In genomic region chr15:43150171-43150929, GRCh38 we compare ENCODE assay signal across 11 cellular contexts. TPM values are rescaled to one million over a fixed set of nuclear protein-coding genes. Genes with fewer than 3 reads are reported as not detected.
A peak's percentile ranks its signal among the peaks of the same experiment; 100 is the strongest.
DNase-seq lines count a peak whose midpoint lies in the region; ATAC-seq and TF ChIP-seq lines count a peak whose summit lies in the region.
"Had no signal": no experiment of that assay in that cellular context is flagged by ENCODE, and none has a peak within 500 bp of the region (broad histone marks: within the 10 kb centered on the region; RNA-seq: fewer than 3 reads in every experiment).

No MANE protein-coding gene starts in this region.

- H3K27me3 ChIP-seq in GM23338 (ENCODE audit: insufficient read depth) (no peaks in the 10 kb centered on the region), RWPE2 (ENCODE audit: insufficient read depth, poor library complexity, severe bottlenecking) (no peaks in the 10 kb centered on the region)

- no peaks in the 10 kb centered on the region for H3K9me3 Mint-ChIP-seq in GM23338

- peaks cover 2% of the 10 kb centered on the region for H3K27me3 Mint-ChIP-seq in GM23338 (ENCODE audit: insufficient read depth, low read depth, poor library complexity)

- DNase-seq in GM23338 (ENCODE audit: low spot score) (peak; percentile 24), RWPE2 (ENCODE audit: low spot score) (peak; percentile 94), fibroblast of gingiva (ENCODE audit: low read depth) (peak; percentile 91), skeletal muscle cell (ENCODE audit: low read depth) (peak; percentile 79), sciatic nerve (ENCODE audit: low spot score) (no peak), NOMO-1 (lab: John Stamatoyannopoulos, UW; ENCODE audit: unreplicated experiment in 2 of 2) (no peak)
- no peak for DNase-seq in stimulated activated CD4-positive, alpha-beta T cell treated with anti-CD3 and anti-CD28 coated beads, Interleukin-4, amount 100 ng/mL, for 24 hours
- DNase-seq: amygdala, GDM1, NCI-H82 had no signal

- no peak overlapping the region; the same call in 1 of the 2 replicates for H3K27ac Mint-ChIP-seq in GM23338

- H2AFZ ChIP-seq in GM23338: no peak overlapping the region

- intact Hi-C loops in sciatic nerve (cut with DNase I): no loop called here

- H3K4me3 ChIP-seq in GM23338 (no peak overlapping the region), RWPE2 (ENCODE audit: severe bottlenecking) (no peak overlapping the region), skeletal muscle cell (ENCODE audit: low read depth, low read length) (no peak overlapping the region)

- H3K36me3 Mint-ChIP-seq in GM23338 (ENCODE audit: low read depth): no peaks in the 10 kb centered on the region

- ATAC-seq in GM23338 (no peak), RWPE2 (ENCODE audit: low read depth) (peak; percentile 99), sciatic nerve (no peak), HG02970 (IDR thresholded peaks at IDR 0.05; ENCODE audit: low FRiP score, unreplicated experiment) (no peak)

- H3K4me2 ChIP-seq in GM23338: no peak overlapping the region

- 0 out of 2 replicates have a peak overlapping the region, but pooled peaks have one; percentile 7 for H3K27ac ChIP-seq in GM23338 (ENCODE audit: low read depth)
- H3K27ac ChIP-seq in RWPE2 (ENCODE audit: poor library complexity, severe bottlenecking): peak overlapping the region; percentile 95

- no peaks in the 10 kb centered on the region for H3K79me2 ChIP-seq in GM23338 (replicated peaks; ENCODE audit: insufficient read depth)

- H3K9me2 ChIP-seq in GM23338 (ENCODE audit: insufficient read depth): no peaks in the 10 kb centered on the region

- no peaks in the 10 kb centered on the region for H3K4me1 Mint-ChIP-seq in GM23338

- TF ChIP-seq CTCF in GM23338 (conservative IDR thresholded peaks at IDR 0.05; ENCODE audit: low read depth in 2 of 2) (no peak), RWPE2 (IDR thresholded peaks at IDR 0.05; ENCODE audit: poor library complexity, severe bottlenecking) (no peak)

- H3F3A ChIP-seq in GM23338 (replicated peaks; ENCODE audit: low read depth): no peaks in the 10 kb centered on the region

- no peaks in the 10 kb centered on the region for H4K20me1 ChIP-seq in GM23338 (replicated peaks; ENCODE audit: insufficient read depth)

- no peaks in the 10 kb centered on the region for H3K9me3 ChIP-seq in RWPE2 (ENCODE audit: severe bottlenecking)

- H3K36me3 ChIP-seq in GM23338 (ENCODE audit: insufficient read depth): no peaks in the 10 kb centered on the region; the same call in 1 of the 2 replicates
- H3K36me3 ChIP-seq in RWPE2 (ENCODE audit: low read depth): peaks cover 67% of the 10 kb centered on the region

- no peaks in the 10 kb centered on the region for H3K4me1 ChIP-seq in GM23338 (ENCODE audit: insufficient read depth)
- peaks cover 18% of the 10 kb centered on the region for H3K4me1 ChIP-seq in RWPE2 (ENCODE audit: insufficient read depth, poor library complexity, severe bottlenecking)

- no peak overlapping the region for H3K4me3 Mint-ChIP-seq in GM23338

TF ChIP-seq in GM23338, 12 proteins besides CTCF, POLR2A, EP300 and RAD21:
- TF ChIP-seq ZNF331 (CRISPR knock-in tag; IDR thresholded peaks at IDR 0.05; ENCODE audit: low read depth) (no peak), STAT1 (IDR thresholded peaks at IDR 0.05; ENCODE audit: unreplicated experiment) (no peak), CREB1 (CRISPR knock-in tag; IDR thresholded peaks at IDR 0.05; ENCODE audit: low read depth) (no peak), NANOG (IDR thresholded peaks at IDR 0.05; ENCODE audit: borderline replicate concordance) (no peak), EZH2 (IDR thresholded peaks at IDR 0.05; ENCODE audit: low read depth, unreplicated experiment) (no peak), ZNF462 (CRISPR knock-in tag; IDR thresholded peaks at IDR 0.05) (no peak), JUNB (IDR thresholded peaks at IDR 0.05; ENCODE audit: unreplicated experiment) (no peak), ETS1 (IDR thresholded peaks at IDR 0.05) (no peak)
TF ChIP-seq in GM23338: peak in this region for 0.

RNA-seq across cellular contexts. Expression of gene TMEM62, which starts 17.0 kb away (rescaled TPM):
- total RNA-seq in GM23338 (2014; rRNA removed; shearing (Covaris generic)): 14.3 and 16.5 TPM in 2 replicates
- polyA plus RNA-seq in GM23338 (2016; fragmentation: Nextera tagmentation; extraction: Ambion mirVana): 2.2 and 3.4 TPM in 2 replicates
- total RNA-seq in sciatic nerve: 24.4 TPM

RNA-seq across cellular contexts. Expression of gene CCNDBP1, which starts 34.9 kb away (rescaled TPM):
- total RNA-seq in GM23338 (2014; rRNA removed; shearing (Covaris generic)): 15.7 and 33.5 TPM in 2 replicates
- polyA plus RNA-seq in GM23338 (2016; fragmentation: Nextera tagmentation; extraction: Ambion mirVana): 16.6 and 23.9 TPM in 2 replicates
- 68.6 TPM for total RNA-seq in sciatic nerve

RNA-seq across cellular contexts. Expression of gene UBR1, which starts 44.5 kb away (rescaled TPM):
- total RNA-seq in GM23338 (2014; rRNA removed; shearing (Covaris generic)): 16.2 and 19.6 TPM in 2 replicates
- 12.4 and 17.2 TPM in 2 replicates for polyA plus RNA-seq in GM23338 (2016; fragmentation: Nextera tagmentation; extraction: Ambion mirVana)
- 47.0 TPM for total RNA-seq in sciatic nerve

Comparison
In these comparisons a context has a peak if more than half of its experiments do, and no peak if none do; other contexts are left out.
1. DNase-seq: peak in GM23338 (single experiment), RWPE2 (single experiment), fibroblast of gingiva (single experiment) and skeletal muscle cell (single experiment); none in sciatic nerve (single experiment), stimulated activated CD4-positive, alpha-beta T cell treated with anti-CD3 and anti-CD28 coated beads, Interleukin-4, amount 100 ng/mL, for 24 hours (single experiment) and NOMO-1 (0 of 2).